ENCODE assay signal across 20 cellular contexts in the genomic region with DNA sequence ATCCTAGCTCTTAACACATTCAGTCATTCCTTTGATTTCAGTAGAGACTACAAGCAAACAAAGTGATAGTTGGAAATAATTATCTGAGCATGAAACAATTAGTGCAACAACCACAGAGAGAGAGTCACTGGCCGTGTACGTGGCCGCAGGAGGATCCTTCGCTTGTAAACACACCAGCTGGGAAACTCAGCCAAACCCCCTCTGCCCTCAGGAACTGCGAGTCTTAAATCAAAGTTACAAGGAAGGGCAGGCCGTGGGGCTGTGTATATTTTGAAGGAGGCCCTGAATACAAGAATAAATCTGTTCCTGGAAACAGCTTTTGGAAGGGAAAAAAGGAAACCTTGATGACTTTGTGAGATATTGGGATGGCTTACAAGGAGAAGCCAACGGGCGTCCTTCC.
"Had no signal": no experiment of that assay in that cellular context is flagged by ENCODE, and none has a peak within 500 bp of the region (broad histone marks: within the 10 kb centered on the region; RNA-seq: fewer than 3 reads in every experiment).

No MANE protein-coding gene starts in this region.

- H3K9me3 Mint-ChIP-seq: activated CD4-positive, alpha-beta T cell treated with anti-CD3 and anti-CD28 coated beads, Interleukin-2, amount 10 ng/mL, durations not matched to agents 24 days and 14 days; activated CD8-positive, alpha-beta T cell treated with anti-CD3 and anti-CD28 coated beads for 36 hours; activated naive CD4-positive, alpha-beta T cell treated with anti-CD3 and anti-CD28 coated beads, Interleukin-2, amount 50 U/mL, for 72 hours; brain; stimulated activated memory B cell treated with anti-CD40 and anti-IgM and Interleukin-4, amounts not matched to agents 10 μg/mL and 1 μg/mL and 100 μg/mL, for 72 hours had no signal

- H3K27ac Mint-ChIP-seq: activated CD4-positive, alpha-beta T cell treated with anti-CD3 and anti-CD28 coated beads, Interleukin-2, amount 10 ng/mL, durations not matched to agents 24 days and 14 days; activated CD8-positive, alpha-beta T cell treated with anti-CD3 and anti-CD28 coated beads for 36 hours; activated naive CD4-positive, alpha-beta T cell treated with anti-CD3 and anti-CD28 coated beads, Interleukin-2, amount 50 U/mL, for 72 hours; brain; naive thymus-derived CD4-positive, alpha-beta T cell; stimulated activated memory B cell treated with anti-CD40 and anti-IgM and Interleukin-4, amounts not matched to agents 10 μg/mL and 1 μg/mL and 100 μg/mL, for 72 hours had no signal

- H3K36me3 ChIP-seq: esophagus squamous epithelium, gastrocnemius medialis, lower lobe of right lung, stomach, suprapubic skin, tibial nerve, uterus had no signal

- H3K4me3 Mint-ChIP-seq: activated CD4-positive, alpha-beta T cell treated with anti-CD3 and anti-CD28 coated beads, Interleukin-2, amount 10 ng/mL, durations not matched to agents 24 days and 14 days; activated CD8-positive, alpha-beta T cell treated with anti-CD3 and anti-CD28 coated beads for 36 hours; brain; naive thymus-derived CD4-positive, alpha-beta T cell; stimulated activated memory B cell treated with anti-CD40 and anti-IgM and Interleukin-4, amounts not matched to agents 10 μg/mL and 1 μg/mL and 100 μg/mL, for 72 hours had no signal

- H3K4me3 ChIP-seq: esophagus squamous epithelium, gastrocnemius medialis, lower lobe of right lung, skin epidermis, stomach, suprapubic skin, tibial nerve, uterus had no signal

- ATAC-seq: activated CD8-positive, alpha-beta T cell treated with anti-CD3 and anti-CD28 coated beads for 36 hours; activated naive CD4-positive, alpha-beta T cell treated with anti-CD3 and anti-CD28 coated beads, Interleukin-2, amount 50 U/mL, for 72 hours; gastrocnemius medialis; lower lobe of right lung; naive thymus-derived CD4-positive, alpha-beta T cell; right cardiac atrium; stimulated activated memory B cell treated with anti-CD40 and anti-IgM and Interleukin-4, amounts not matched to agents 10 μg/mL and 1 μg/mL and 100 μg/mL, for 72 hours had no signal

- H3K4me1 ChIP-seq: gastrocnemius medialis, lower lobe of right lung, suprapubic skin, tibial nerve, uterus had no signal

- H3K27me3 Mint-ChIP-seq: brain had no signal

- H3K36me3 Mint-ChIP-seq: activated naive CD4-positive, alpha-beta T cell treated with anti-CD3 and anti-CD28 coated beads, Interleukin-2, amount 50 U/mL, for 72 hours; brain; stimulated activated memory B cell treated with anti-CD40 and anti-IgM and Interleukin-4, amounts not matched to agents 10 μg/mL and 1 μg/mL and 100 μg/mL, for 72 hours had no signal

- H3K27me3 ChIP-seq: gastrocnemius medialis, stomach, tibial nerve, uterus had no signal

- H3K4me1 Mint-ChIP-seq: activated CD4-positive, alpha-beta T cell treated with anti-CD3 and anti-CD28 coated beads, Interleukin-2, amount 10 ng/mL, durations not matched to agents 24 days and 14 days; brain; naive thymus-derived CD4-positive, alpha-beta T cell; stimulated activated memory B cell treated with anti-CD40 and anti-IgM and Interleukin-4, amounts not matched to agents 10 μg/mL and 1 μg/mL and 100 μg/mL, for 72 hours had no signal

- DNase-seq: activated CD4-positive, alpha-beta T cell treated with anti-CD3 and anti-CD28 coated beads, Interleukin-2, amount 10 ng/mL, durations not matched to agents 24 days and 14 days; activated CD8-positive, alpha-beta T cell treated with anti-CD3 and anti-CD28 coated beads for 36 hours; activated T-cell treated with anti-CD3 and anti-CD28 coated beads, Interleukin-2, amount 50 U/mL, for 1 hour; aorta; effector CD8-positive, alpha-beta T cell; esophagus squamous epithelium; gastrocnemius medialis; hypothalamus; lower lobe of right lung; naive thymus-derived CD4-positive, alpha-beta T cell; right cardiac atrium; stimulated activated CD4-positive, alpha-beta T cell treated with anti-CD3 and anti-CD28 coated beads, Interleukin-2, amount 100 ng/mL, for 24 hours; stomach; uterus had no signal

- H3K27ac ChIP-seq: esophagus squamous epithelium, gastrocnemius medialis, lower lobe of right lung, skin epidermis, stomach, suprapubic skin, tibial nerve, uterus had no signal

- H3K9me3 ChIP-seq: esophagus squamous epithelium, gastrocnemius medialis, lower lobe of right lung, stomach, suprapubic skin, tibial nerve, uterus had no signal
